Comparison of ENCODE assay signal across 35 cellular contexts in the genomic region with DNA sequence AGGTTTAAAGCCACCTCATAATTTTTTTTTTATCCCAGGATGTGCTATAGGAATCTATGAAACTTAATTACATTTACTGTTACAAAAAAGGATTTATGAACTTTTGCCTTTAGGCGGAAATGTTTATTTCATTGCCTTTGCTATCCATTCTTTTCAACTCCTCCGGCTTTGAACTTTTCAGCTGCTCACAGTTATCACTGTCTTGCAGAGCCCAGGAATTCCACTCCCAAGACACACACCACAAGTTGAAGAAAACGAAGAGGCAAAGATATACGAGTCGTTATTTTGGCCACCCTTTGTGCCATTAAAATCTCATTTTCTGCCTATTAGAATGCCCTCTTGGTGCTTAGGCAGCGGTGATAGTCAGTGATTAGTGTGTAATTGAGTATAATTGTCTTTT.
"Had no signal": no experiment of that assay in that cellular context is flagged by ENCODE, and none has a peak within 500 bp of the region (broad histone marks: within the 10 kb centered on the region; RNA-seq: fewer than 3 reads in every experiment).

No MANE protein-coding gene starts in this region.

- H3K4me3 Mint-ChIP-seq: activated B cell treated with CpG ODN at 0.5 μM for 24 hours; activated CD4-positive, alpha-beta memory T cell treated with anti-CD3 and anti-CD28 coated beads for 36 hours; activated CD4-positive, alpha-beta T cell treated with anti-CD3 and anti-CD28 coated beads, Interleukin-2, amount 10 ng/mL, durations not matched to agents 24 days and 14 days; activated CD8-positive, alpha-beta T cell treated with anti-CD3 and anti-CD28 coated beads for 36 hours; activated naive CD4-positive, alpha-beta T cell treated with anti-CD3 and anti-CD28 coated beads for 36 hours; activated naive CD8-positive, alpha-beta T cell treated with anti-CD3 and anti-CD28 coated beads for 36 hours; activated T-cell treated with anti-CD3 and anti-CD28 coated beads, Interleukin-2, amount 50 U/mL, for 4 hours; activated T-cell treated with anti-CD3 and anti-CD28 coated beads, Interleukin-2, amount 50 U/mL, for 72 hours; activated T-helper 1 cell treated with anti-CD3 and anti-CD28 coated beads, Interleukin-12 subunit alpha, Interleukin-12 subunit beta, Interleukin-2, Interleukin-4 antibody, amounts not matched to agents 30 ng/mL and 10 ng/mL and 1 ng/mL, durations not matched to agents 14 hours and 24 hours and 36 hours; activated T-helper 17 cell treated with anti-CD3 and anti-CD28 coated beads, Interleukin-2, amount 50 U/mL, for 72 hours; T-helper 1 cell treated with Interleukin-12 subunit alpha and Interleukin-12 subunit beta and Interleukin-4 antibody, amounts not matched to agents 30 μg/mL and 1 μg/mL, for 36 hours; T-helper 2 cell treated with Interferon-gamma antibody and Interleukin-4, amounts not matched to agents 5 μg/mL and 100 μg/mL, for 36 hours had no signal

- H3K36me3 ChIP-seq: adrenal gland, brain microvascular endothelial cell, breast epithelium had no signal

- H3K27ac Mint-ChIP-seq: activated B cell treated with CpG ODN at 0.5 μM for 24 hours; activated CD4-positive, alpha-beta memory T cell treated with anti-CD3 and anti-CD28 coated beads for 36 hours; activated CD4-positive, alpha-beta T cell treated with anti-CD3 and anti-CD28 coated beads, Interleukin-2, amount 10 ng/mL, durations not matched to agents 24 days and 14 days; activated CD8-positive, alpha-beta T cell treated with anti-CD3 and anti-CD28 coated beads for 36 hours; activated naive CD4-positive, alpha-beta T cell treated with anti-CD3 and anti-CD28 coated beads for 36 hours; activated naive CD4-positive, alpha-beta T cell treated with anti-CD3 and anti-CD28 coated beads, Interleukin-2, amount 50 U/mL, for 72 hours; activated naive CD8-positive, alpha-beta T cell treated with anti-CD3 and anti-CD28 coated beads for 36 hours; activated T-cell treated with anti-CD3 and anti-CD28 coated beads, Interleukin-2, amount 50 U/mL, for 72 hours; activated T-helper 1 cell treated with anti-CD3 and anti-CD28 coated beads, Interleukin-12 subunit alpha, Interleukin-12 subunit beta, Interleukin-2, Interleukin-4 antibody, amounts not matched to agents 30 ng/mL and 10 ng/mL and 1 ng/mL, durations not matched to agents 14 hours and 24 hours and 36 hours; activated T-helper 17 cell treated with anti-CD3 and anti-CD28 coated beads, Interleukin-2, amount 50 U/mL, for 72 hours; T-helper 1 cell treated with Interleukin-12 subunit alpha and Interleukin-12 subunit beta and Interleukin-4 antibody, amounts not matched to agents 30 μg/mL and 1 μg/mL, for 36 hours; T-helper 2 cell treated with Interferon-gamma antibody and Interleukin-4, amounts not matched to agents 5 μg/mL and 100 μg/mL, for 36 hours had no signal

- H3K9me3 ChIP-seq: adrenal gland, body of pancreas, breast epithelium had no signal

- H3K4me3 ChIP-seq: adrenal gland, body of pancreas, breast epithelium had no signal

- H3K4me1 ChIP-seq: adrenal gland, body of pancreas, breast epithelium had no signal

- H3K27me3 ChIP-seq: adrenal gland, body of pancreas, brain microvascular endothelial cell had no signal

- H3K27ac ChIP-seq: adrenal gland, body of pancreas, brain microvascular endothelial cell, breast epithelium, VCaP had no signal

- H3K27me3 Mint-ChIP-seq: activated CD8-positive, alpha-beta T cell treated with anti-CD3 and anti-CD28 coated beads for 36 hours had no signal

- DNase-seq: activated B cell treated with CpG ODN at 0.5 μM for 24 hours; activated CD4-positive, alpha-beta memory T cell treated with anti-CD3 and anti-CD28 coated beads for 36 hours; activated CD4-positive, alpha-beta T cell treated with anti-CD3 and anti-CD28 coated beads for 4 hours; activated CD4-positive, alpha-beta T cell treated with anti-CD3 and anti-CD28 coated beads, Interleukin-2, amount 10 ng/mL, durations not matched to agents 24 days and 14 days; activated CD4-positive, alpha-beta T cell treated with anti-CD3 and anti-CD28 coated beads, Interleukin-2, amount 50 U/mL, for 1 hour; activated CD4-positive, alpha-beta T cell treated with anti-CD3 and anti-CD28 coated beads, Interleukin-2, amount 50 U/mL, for 4 hours; activated CD4-positive, CD25-positive, alpha-beta regulatory T cell treated with anti-CD3 and anti-CD28 coated beads, Interleukin-2, amount 50 U/mL, for 72 hours; activated CD8-positive, alpha-beta memory T cell treated with anti-CD3 and anti-CD28 coated beads, Interleukin-2, amount 50 U/mL, for 4 hours; activated CD8-positive, alpha-beta T cell treated with anti-CD3 and anti-CD28 coated beads for 36 hours; activated effector memory CD4-positive, alpha-beta T cell treated with anti-CD3 and anti-CD28 coated beads, Interleukin-2, amount 50 U/mL, for 16 hours; activated gamma-delta T cell treated with Interleukin-2 at 50 U/mL for 16 hours; activated naive CD4-positive, alpha-beta T cell; activated naive CD4-positive, alpha-beta T cell treated with anti-CD3 and anti-CD28 coated beads for 36 hours; activated naive CD4-positive, alpha-beta T cell treated with anti-CD3 and anti-CD28 coated beads, Interleukin-2, amount 50 U/mL, for 16 hours; activated naive CD8-positive, alpha-beta T cell treated with anti-CD3 and anti-CD28 coated beads for 36 hours; activated T-cell treated with anti-CD3 and anti-CD28 coated beads for 4 hours; activated T-cell treated with anti-CD3 and anti-CD28 coated beads, Interleukin-2, amount 50 U/mL, for 1 hour; activated T-cell treated with anti-CD3 and anti-CD28 coated beads, Interleukin-2, amount 50 U/mL, for 4 hours; activated T-cell treated with anti-CD3 and anti-CD28 coated beads, Interleukin-2, amount 50 U/mL, for 72 hours; adrenal gland; amniotic stem cell; aorta; body of pancreas; brain microvascular endothelial cell; caudate nucleus; T-helper 1 cell; T-helper 2 cell; T-helper 9 cell had no signal

- H3K9me3 Mint-ChIP-seq: activated B cell treated with CpG ODN at 0.5 μM for 24 hours; activated CD4-positive, alpha-beta memory T cell treated with anti-CD3 and anti-CD28 coated beads for 36 hours; activated CD4-positive, alpha-beta T cell treated with anti-CD3 and anti-CD28 coated beads, Interleukin-2, amount 10 ng/mL, durations not matched to agents 24 days and 14 days; activated CD8-positive, alpha-beta T cell treated with anti-CD3 and anti-CD28 coated beads for 36 hours; activated naive CD4-positive, alpha-beta T cell treated with anti-CD3 and anti-CD28 coated beads for 36 hours; activated naive CD8-positive, alpha-beta T cell treated with anti-CD3 and anti-CD28 coated beads for 36 hours; activated T-cell treated with anti-CD3 and anti-CD28 coated beads, Interleukin-2, amount 50 U/mL, for 4 hours; activated T-cell treated with anti-CD3 and anti-CD28 coated beads, Interleukin-2, amount 50 U/mL, for 72 hours; activated T-helper 1 cell treated with anti-CD3 and anti-CD28 coated beads, Interleukin-12 subunit alpha, Interleukin-12 subunit beta, Interleukin-2, Interleukin-4 antibody, amounts not matched to agents 30 ng/mL and 10 ng/mL and 1 ng/mL, durations not matched to agents 14 hours and 24 hours and 36 hours; activated T-helper 17 cell treated with anti-CD3 and anti-CD28 coated beads, Interleukin-2, amount 50 U/mL, for 72 hours; T-helper 1 cell treated with Interleukin-12 subunit alpha and Interleukin-12 subunit beta and Interleukin-4 antibody, amounts not matched to agents 30 μg/mL and 1 μg/mL, for 36 hours; T-helper 2 cell treated with Interferon-gamma antibody and Interleukin-4, amounts not matched to agents 5 μg/mL and 100 μg/mL, for 36 hours had no signal

- H3K36me3 Mint-ChIP-seq: activated CD4-positive, alpha-beta memory T cell treated with anti-CD3 and anti-CD28 coated beads for 36 hours; activated naive CD4-positive, alpha-beta T cell treated with anti-CD3 and anti-CD28 coated beads, Interleukin-2, amount 50 U/mL, for 72 hours; activated naive CD8-positive, alpha-beta T cell treated with anti-CD3 and anti-CD28 coated beads for 36 hours had no signal

- ATAC-seq: activated CD8-positive, alpha-beta T cell treated with anti-CD3 and anti-CD28 coated beads for 36 hours; activated naive CD4-positive, alpha-beta T cell treated with anti-CD3 and anti-CD28 coated beads, Interleukin-2, amount 50 U/mL, for 72 hours; activated T-cell treated with anti-CD3 and anti-CD28 coated beads, Interleukin-2, amount 50 U/mL, for 4 hours; activated T-cell treated with anti-CD3 and anti-CD28 coated beads, Interleukin-2, amount 50 U/mL, for 72 hours; activated T-helper 17 cell treated with anti-CD3 and anti-CD28 coated beads, Interleukin-2, amount 50 U/mL, for 72 hours; body of pancreas had no signal

- H3K4me1 Mint-ChIP-seq: activated B cell treated with CpG ODN at 0.5 μM for 24 hours; activated CD4-positive, alpha-beta T cell treated with anti-CD3 and anti-CD28 coated beads, Interleukin-2, amount 10 ng/mL, durations not matched to agents 24 days and 14 days; activated naive CD8-positive, alpha-beta T cell treated with anti-CD3 and anti-CD28 coated beads for 36 hours; activated T-helper 17 cell treated with anti-CD3 and anti-CD28 coated beads, Interleukin-2, amount 50 U/mL, for 72 hours had no signal
